ENCODE assay signal across 1 cellular context in the genomic region with DNA sequence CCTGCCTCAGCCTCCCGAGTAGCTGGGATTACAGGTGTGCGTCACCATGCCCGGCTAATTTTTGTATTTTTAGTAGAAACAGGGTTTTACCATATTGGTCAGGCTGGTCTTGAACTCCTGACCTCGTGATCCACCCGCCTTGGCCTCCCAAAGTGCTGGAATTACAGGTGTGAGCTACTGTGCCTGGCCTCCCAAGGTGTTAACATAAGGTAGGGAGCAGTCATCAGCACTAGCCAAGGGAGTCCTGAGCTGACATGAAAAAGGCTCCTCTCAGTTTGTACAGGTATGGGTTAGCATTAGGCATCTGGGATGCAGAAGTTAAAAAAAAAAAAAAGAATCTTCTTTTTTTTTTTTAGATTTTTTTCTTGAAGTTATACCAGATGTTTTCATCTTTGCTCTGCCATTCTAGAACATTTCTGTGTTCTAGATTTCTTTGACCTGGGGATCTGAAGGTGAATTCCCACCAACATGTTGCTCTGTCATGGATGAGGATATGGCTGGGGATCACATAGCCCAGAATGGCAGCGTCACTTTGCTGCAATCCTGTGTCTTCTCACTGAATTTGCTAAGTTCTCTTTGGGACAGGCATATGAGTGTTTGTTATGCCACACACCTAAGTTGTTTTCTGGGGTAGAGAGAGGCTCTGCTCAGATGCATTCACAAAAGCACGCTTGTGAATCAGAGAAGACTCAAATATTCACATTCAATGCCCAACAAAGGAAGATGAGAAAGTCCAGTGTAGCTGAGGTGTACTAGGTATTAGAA.
TF ChIP-seq lines count a peak whose summit lies in the region.

No MANE protein-coding gene starts in this region.

TF ChIP-seq in WTC11, 78 proteins besides CTCF, POLR2A, EP300 and RAD21 (continued from another document):
- TF ChIP-seq, protein P1, sequence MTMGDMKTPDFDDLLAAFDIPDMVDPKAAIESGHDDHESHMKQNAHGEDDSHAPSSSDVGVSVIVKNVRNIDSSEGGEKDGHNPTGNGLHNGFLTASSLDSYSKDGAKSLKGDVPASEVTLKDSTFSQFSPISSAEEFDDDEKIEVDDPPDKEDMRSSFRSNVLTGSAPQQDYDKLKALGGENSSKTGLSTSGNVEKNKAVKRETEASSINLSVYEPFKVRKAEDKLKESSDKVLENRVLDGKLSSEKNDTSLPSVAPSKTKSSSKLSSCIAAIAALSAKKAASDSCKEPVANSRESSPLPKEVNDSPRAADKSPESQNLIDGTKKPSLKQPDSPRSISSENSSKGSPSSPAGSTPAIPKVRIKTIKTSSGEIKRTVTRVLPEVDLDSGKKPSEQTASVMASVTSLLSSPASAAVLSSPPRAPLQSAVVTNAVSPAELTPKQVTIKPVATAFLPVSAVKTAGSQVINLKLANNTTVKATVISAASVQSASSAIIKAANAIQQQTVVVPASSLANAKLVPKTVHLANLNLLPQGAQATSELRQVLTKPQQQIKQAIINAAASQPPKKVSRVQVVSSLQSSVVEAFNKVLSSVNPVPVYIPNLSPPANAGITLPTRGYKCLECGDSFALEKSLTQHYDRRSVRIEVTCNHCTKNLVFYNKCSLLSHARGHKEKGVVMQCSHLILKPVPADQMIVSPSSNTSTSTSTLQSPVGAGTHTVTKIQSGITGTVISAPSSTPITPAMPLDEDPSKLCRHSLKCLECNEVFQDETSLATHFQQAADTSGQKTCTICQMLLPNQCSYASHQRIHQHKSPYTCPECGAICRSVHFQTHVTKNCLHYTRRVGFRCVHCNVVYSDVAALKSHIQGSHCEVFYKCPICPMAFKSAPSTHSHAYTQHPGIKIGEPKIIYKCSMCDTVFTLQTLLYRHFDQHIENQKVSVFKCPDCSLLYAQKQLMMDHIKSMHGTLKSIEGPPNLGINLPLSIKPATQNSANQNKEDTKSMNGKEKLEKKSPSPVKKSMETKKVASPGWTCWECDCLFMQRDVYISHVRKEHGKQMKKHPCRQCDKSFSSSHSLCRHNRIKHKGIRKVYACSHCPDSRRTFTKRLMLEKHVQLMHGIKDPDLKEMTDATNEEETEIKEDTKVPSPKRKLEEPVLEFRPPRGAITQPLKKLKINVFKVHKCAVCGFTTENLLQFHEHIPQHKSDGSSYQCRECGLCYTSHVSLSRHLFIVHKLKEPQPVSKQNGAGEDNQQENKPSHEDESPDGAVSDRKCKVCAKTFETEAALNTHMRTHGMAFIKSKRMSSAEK (CRISPR knock-in tag; IDR thresholded peaks at IDR 0.05; ENCODE audit: borderline replicate concordance) = no peak
- TF ChIP-seq ATF1 (CRISPR knock-in tag; IDR thresholded peaks at IDR 0.05) (no peak), GTF2I (CRISPR knock-in tag; conservative IDR thresholded peaks at IDR 0.05) (no peak)
TF ChIP-seq in WTC11: peak in this region for 0.
